ENCODE assay signal across 21 cellular contexts in genomic region chr15:34821907-34822306, GRCh38. TPM values are rescaled to one million over a fixed set of nuclear protein-coding genes. Genes with fewer than 3 reads are reported as not detected.
"Had no signal": no experiment of that assay in that cellular context is flagged by ENCODE, and none has a peak within 500 bp of the region (broad histone marks: within the 10 kb centered on the region; RNA-seq: fewer than 3 reads in every experiment).

No MANE protein-coding gene starts in this region.

- H3K9me3 ChIP-seq: ascending aorta, esophagus muscularis mucosa, left ventricle myocardium inferior, stomach, suprapubic skin, tibial nerve had no signal

- H3K27ac ChIP-seq: ascending aorta, brain microvascular endothelial cell, esophagus muscularis mucosa, left ventricle myocardium inferior, neural progenitor cell, stomach, suprapubic skin, tibial nerve had no signal

- H3K36me3 Mint-ChIP-seq: activated naive CD4-positive, alpha-beta T cell treated with anti-CD3 and anti-CD28 coated beads, Interleukin-2, amount 50 U/mL, for 72 hours; mesothelial cell of epicardium; naive thymus-derived CD8-positive, alpha-beta T cell; neural progenitor cell had no signal

- H3K27me3 ChIP-seq: ascending aorta, brain microvascular endothelial cell, neural progenitor cell, stomach, suprapubic skin, tibial nerve had no signal

- H3K4me3 ChIP-seq: ascending aorta, esophagus muscularis mucosa, left ventricle myocardium inferior, neural progenitor cell, stomach, suprapubic skin, tibial nerve had no signal

- H3K27ac Mint-ChIP-seq: activated naive CD4-positive, alpha-beta T cell treated with anti-CD3 and anti-CD28 coated beads, Interleukin-2, amount 50 U/mL, for 72 hours; mesothelial cell of epicardium; naive thymus-derived CD8-positive, alpha-beta T cell; neural progenitor cell had no signal

- H3K4me1 Mint-ChIP-seq: mesothelial cell of epicardium; naive thymus-derived CD8-positive, alpha-beta T cell had no signal

- H3K4me3 Mint-ChIP-seq: mesothelial cell of epicardium; naive thymus-derived CD8-positive, alpha-beta T cell; neural progenitor cell had no signal

- DNase-seq: activated gamma-delta T cell treated with Interleukin-2 at 50 U/mL for 16 hours; activated T-cell treated with anti-CD3 and anti-CD28 coated beads, Interleukin-2, amount 50 U/mL, for 1 hour; brain microvascular endothelial cell; caudate nucleus; hypothalamus; left ventricle myocardium inferior; mammary epithelial cell; naive thymus-derived CD8-positive, alpha-beta T cell; stimulated activated CD4-positive, alpha-beta T cell treated with anti-CD3 and anti-CD28 coated beads, Interleukin-12 subunit alpha, Interleukin-12 subunit beta, amount 100 ng/mL, for 4 hours; stomach had no signal

- H3K9me3 Mint-ChIP-seq: activated naive CD4-positive, alpha-beta T cell treated with anti-CD3 and anti-CD28 coated beads, Interleukin-2, amount 50 U/mL, for 72 hours; mesothelial cell of epicardium; naive thymus-derived CD8-positive, alpha-beta T cell; neural progenitor cell had no signal

- H3K36me3 ChIP-seq: ascending aorta, brain microvascular endothelial cell, esophagus muscularis mucosa, left ventricle myocardium inferior, neural progenitor cell, stomach, suprapubic skin, tibial nerve had no signal

- H3K4me1 ChIP-seq: ascending aorta, esophagus muscularis mucosa, left ventricle myocardium inferior, stomach, suprapubic skin, tibial nerve had no signal

- ATAC-seq: activated naive CD4-positive, alpha-beta T cell treated with anti-CD3 and anti-CD28 coated beads, Interleukin-2, amount 50 U/mL, for 72 hours; naive thymus-derived CD8-positive, alpha-beta T cell had no signal

- FAIRE-seq: colon, frontal cortex, TTC549, urothelium cell line had no signal

RNA-seq across cellular contexts. Expression of gene ACTC1, which starts 26.6 kb away (rescaled TPM):
- total RNA-seq: activated naive CD4-positive, alpha-beta T cell treated with anti-CD3 and anti-CD28 coated beads, Interleukin-2, amount 50 U/mL, for 72 hours; mammary epithelial cell; naive thymus-derived CD8-positive, alpha-beta T cell had no signal
- polyA plus RNA-seq: naive thymus-derived CD8-positive, alpha-beta T cell had no signal
